8 cellular contexts compared by ENCODE assay signal in genomic region chr12:54723653-54724256, GRCh38.
DNase-seq lines count a peak whose midpoint lies in the region; ATAC-seq and TF ChIP-seq lines count a peak whose summit lies in the region.

No MANE protein-coding gene starts in this region.

- H3K9me3 ChIP-seq in left lung (no peaks in the 10 kb centered on the region), thyroid gland (no peaks in the 10 kb centered on the region)

- H3K4me3 ChIP-seq in GM12865 (ENCODE audit: low read depth, low read length) (no peak overlapping the region), left lung (no peak overlapping the region), thyroid gland (replicated peaks in 1 of 3) (no peak overlapping the region)

- ATAC-seq in left lung, result peak; percentile 34
- ATAC-seq in GM21381 (IDR thresholded peaks at IDR 0.05; ENCODE audit: unreplicated experiment), result no peak

- H3K36me3 ChIP-seq in left lung (no peaks in the 10 kb centered on the region), thyroid gland (no peaks in the 10 kb centered on the region)

- peak; percentile 53 for TF ChIP-seq CTCF in AG09319 (IDR thresholded peaks at IDR 0.05; ENCODE audit: low read depth, low read length)
- peak; percentile 65 for TF ChIP-seq CTCF in GM12865 (IDR thresholded peaks at IDR 0.05; ENCODE audit: insufficient read depth, low read depth, low read length, missing control alignments)
- peak; percentile 21 to 37 for TF ChIP-seq CTCF in left lung (IDR thresholded peaks at IDR 0.05)
- peak in 2 of 6 experiments; percentile 20 to 46 for TF ChIP-seq CTCF in thyroid gland (IDR thresholded peaks at IDR 0.05)

- intact Hi-C loops in activated CD4-positive, alpha-beta memory T cell treated with anti-CD3 and anti-CD28 coated beads for 36 hours (cut with micrococcal nuclease), result loop anchor here (1.0 kb wide), 1 partner anchor 350 kb away; no protein-coding TSS in a partner anchor
- intact Hi-C loops in left lung (cut with DNase I) (loop anchor here in 1 of 2 donors (10.0 kb wide), 1 partner anchor 231 kb away; no protein-coding TSS in a partner anchor), thyroid gland (cut with DNase I) (no loop called here)

- H3K4me1 ChIP-seq in left lung (no peaks in the 10 kb centered on the region), thyroid gland (peaks cover 0 to 4% of the 10 kb centered on the region in 2 donors)

- no peaks in the 10 kb centered on the region for H3K36me3 Mint-ChIP-seq in activated CD4-positive, alpha-beta memory T cell treated with anti-CD3 and anti-CD28 coated beads for 36 hours

- 65 to 76% methylated on average over 2 of the region's 2 CpGs for WGBS in thyroid gland, 2 donors

- H3K4me1 Mint-ChIP-seq in activated CD4-positive, alpha-beta memory T cell treated with anti-CD3 and anti-CD28 coated beads for 36 hours (ENCODE audit: low read depth), result peaks cover 13% of the 10 kb centered on the region

- no peak overlapping the region for H3K4me3 Mint-ChIP-seq in activated CD4-positive, alpha-beta memory T cell treated with anti-CD3 and anti-CD28 coated beads for 36 hours

- CTCF ChIA-PET in activated CD4-positive, alpha-beta memory T cell treated with anti-CD3 and anti-CD28 coated beads for 36 hours (lab: Charles Lee), result interaction anchor here (0.6 to 2.0 kb wide), 20 partner anchors 8 to 355 kb away, joined by 3 to 23 read pairs (median 6); partner anchors contain the start of gene MUCL1

- H3K27me3 Mint-ChIP-seq in activated CD4-positive, alpha-beta memory T cell treated with anti-CD3 and anti-CD28 coated beads for 36 hours, result peaks cover 2% of the 10 kb centered on the region

- H3K9me3 Mint-ChIP-seq in activated CD4-positive, alpha-beta memory T cell treated with anti-CD3 and anti-CD28 coated beads for 36 hours, result no peaks in the 10 kb centered on the region

- H3K27ac Mint-ChIP-seq in activated CD4-positive, alpha-beta memory T cell treated with anti-CD3 and anti-CD28 coated beads for 36 hours, result no peak overlapping the region

- no peak for TF ChIP-seq POLR2A in thyroid gland (IDR thresholded peaks at IDR 0.05)

- no peak overlapping the region for H3K27ac ChIP-seq in left lung
- H3K27ac ChIP-seq in thyroid gland, result no peak overlapping the region

- DNase-seq in AG09319 (ENCODE audit: extremely low read depth, low read depth) (no peak), GM12865 (ENCODE audit: low read depth) (peak; percentile 53), HT1080 (ENCODE audit: low read depth) (peak; percentile 10), left lung (no peak), thyroid gland (no peak)
- peak; percentile 32 for DNase-seq in activated CD4-positive, alpha-beta memory T cell treated with anti-CD3 and anti-CD28 coated beads for 36 hours
- DNase-seq in activated CD8-positive, alpha-beta memory T cell treated with anti-CD3 and anti-CD28 coated beads, Interleukin-2, amount 50 U/mL, for 4 hours, result no peak

- H3K27me3 ChIP-seq in left lung (peaks cover 0 to 7% of the 10 kb centered on the region in 2 donors), thyroid gland (no peaks in the 10 kb centered on the region)

- POLR2A ChIA-PET in activated CD4-positive, alpha-beta memory T cell treated with anti-CD3 and anti-CD28 coated beads for 36 hours (lab: Charles Lee), result interaction anchor here (0.6 kb wide), 1 partner anchor 350 kb away, joined by 3 read pairs; no protein-coding TSS in a partner anchor

Comparison
In these comparisons a context has a peak if more than half of its experiments do, and no peak if none do; other contexts are left out.
1. DNase-seq: peak in GM12865 (single experiment), HT1080 (single experiment) and activated CD4-positive, alpha-beta memory T cell treated with anti-CD3 and anti-CD28 coated beads for 36 hours (single experiment); none in AG09319 (single experiment), left lung (0 of 2), thyroid gland (0 of 2) and activated CD8-positive, alpha-beta memory T cell treated with anti-CD3 and anti-CD28 coated beads, Interleukin-2, amount 50 U/mL, for 4 hours (single experiment).